Comparison of ENCODE assay signal across 9 cellular contexts in the genomic region with DNA sequence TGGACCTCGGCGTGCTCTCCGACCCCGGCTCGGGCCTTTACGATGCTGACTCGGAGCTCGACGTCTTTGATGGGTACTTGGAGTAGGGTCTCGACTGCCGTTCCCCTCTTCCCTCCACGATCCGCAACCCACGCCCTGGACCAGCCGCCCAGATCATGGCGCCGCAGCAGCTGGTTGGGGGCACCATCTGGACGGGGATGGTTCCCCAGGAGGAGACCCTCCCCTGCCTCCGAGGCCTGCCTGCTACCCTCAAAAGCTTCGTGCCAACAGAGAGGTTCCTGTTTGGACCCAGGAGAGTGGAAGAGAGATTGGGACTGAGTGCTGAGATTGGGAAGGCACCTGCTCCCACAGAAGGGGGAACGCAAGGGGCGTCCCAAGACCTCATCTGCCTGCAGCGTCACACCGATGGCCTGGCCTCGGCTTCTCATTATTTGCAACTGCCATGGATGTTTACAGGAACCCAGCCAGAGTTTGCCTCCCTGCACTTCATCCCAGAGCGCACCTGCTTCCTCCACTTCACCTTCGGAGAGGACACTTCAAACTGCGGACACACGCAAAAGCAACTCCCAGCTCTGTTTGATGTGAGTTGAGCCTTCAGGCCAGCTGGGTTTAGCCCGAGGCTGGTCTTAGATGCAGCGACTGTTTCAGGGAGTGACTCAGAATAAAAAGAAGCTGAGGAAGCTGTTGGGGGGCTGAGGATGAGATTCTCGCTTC. TPM values are rescaled to one million over a fixed set of nuclear protein-coding genes. Genes with fewer than 3 reads are reported as not detected.
DNase-seq lines count a peak whose midpoint lies in the region; TF ChIP-seq lines count a peak whose summit lies in the region.
"Not testable (repeated sequence)": the region's sequence is repeated elsewhere in the genome, so short reads cannot be mapped to it uniquely, and the experiment has no call there.
"Had no signal": no experiment of that assay in that cellular context is flagged by ENCODE, and none has a peak within 500 bp of the region (broad histone marks: within the 10 kb centered on the region; RNA-seq: fewer than 3 reads in every experiment).

No MANE protein-coding gene starts in this region.

- TF ChIP-seq CTCF in Loucy (conservative IDR thresholded peaks at IDR 0.05; ENCODE audit: low read length) (peak; percentile 39), fibroblast of villous mesenchyme (IDR thresholded peaks at IDR 0.05; ENCODE audit: insufficient read depth, low read depth, low read length) (peak; percentile 32)

- not testable (repeated sequence) for H3K9me2 ChIP-seq in Loucy (replicated peaks; ENCODE audit: low read depth, low read length)

- H3K27me3 ChIP-seq in Loucy (ENCODE audit: insufficient read depth, low read length, poor library complexity, severe bottlenecking): not testable (repeated sequence)

- peak in 8 of 14 donors; percentile 1 to 46 (median 12) for DNase-seq in C1 segment of cervical spinal cord (lab: John Stamatoyannopoulos, UW)
- DNase-seq in NCI-H524 (lab: John Stamatoyannopoulos, UW): peak; percentile 63 to 89
- peak; percentile 13 for DNase-seq in activated CD4-positive, alpha-beta T cell treated with anti-CD3 and anti-CD28 coated beads for 48 hours
- DNase-seq in fibroblast of villous mesenchyme (ENCODE audit: low read depth): peak; percentile 10
- peak; percentile 4 for DNase-seq in left kidney (ENCODE audit: low read depth, low spot score)
- peak; percentile 19 to 20 for DNase-seq in stimulated activated CD4-positive, alpha-beta T cell treated with anti-CD3 and anti-CD28 coated beads, Interleukin-2, amount 100 ng/mL, for 24 hours

- H3K36me3 ChIP-seq in Loucy (ENCODE audit: insufficient read depth, low read length): not testable (repeated sequence)

- peak overlapping the region; percentile 78 for H3K4me3 Mint-ChIP-seq in activated naive CD4-positive, alpha-beta T cell treated with anti-CD3 and anti-CD28 coated beads, Interleukin-2, amount 50 U/mL, for 24 hours

- not testable (repeated sequence) for H3K27me3 Mint-ChIP-seq in activated naive CD4-positive, alpha-beta T cell treated with anti-CD3 and anti-CD28 coated beads, Interleukin-2, amount 50 U/mL, for 24 hours

- peaks cover 21% of the 10 kb centered on the region; the same call in 1 of the 2 replicates for H3K79me2 ChIP-seq in Loucy (ENCODE audit: insufficient read depth, low read length)

- peak overlapping the region; percentile 59; the same call in 1 of the 2 replicates for H2AFZ ChIP-seq in Loucy (ENCODE audit: low read length)

- H3F3A ChIP-seq in Loucy (ENCODE audit: low read depth): not testable (repeated sequence)

- not testable (repeated sequence) for H3K36me3 Mint-ChIP-seq in activated naive CD4-positive, alpha-beta T cell treated with anti-CD3 and anti-CD28 coated beads, Interleukin-2, amount 50 U/mL, for 24 hours

- not testable (repeated sequence) for H4K20me1 ChIP-seq in Loucy (ENCODE audit: insufficient read depth, low read length, poor library complexity, severe bottlenecking)

- H3K4me2 ChIP-seq in Loucy (ENCODE audit: low read depth, low read length, poor library complexity, severe bottlenecking): peak overlapping the region; percentile 70

- not testable (repeated sequence) for H3K27ac Mint-ChIP-seq in activated naive CD4-positive, alpha-beta T cell treated with anti-CD3 and anti-CD28 coated beads, Interleukin-2, amount 50 U/mL, for 24 hours

- H3K4me1 Mint-ChIP-seq in activated naive CD4-positive, alpha-beta T cell treated with anti-CD3 and anti-CD28 coated beads, Interleukin-2, amount 50 U/mL, for 24 hours: not testable (repeated sequence)

- not testable (repeated sequence) for H3K4me1 ChIP-seq in Loucy (ENCODE audit: insufficient read depth, low read length, poor library complexity, severe bottlenecking)

- H3K4me3 ChIP-seq in Loucy (ENCODE audit: low read length, poor library complexity, severe bottlenecking): peak overlapping the region; percentile 73
- not testable (repeated sequence) for H3K4me3 ChIP-seq in fibroblast of villous mesenchyme (ENCODE audit: low read depth, low read length)

- H3K9me3 Mint-ChIP-seq in activated naive CD4-positive, alpha-beta T cell treated with anti-CD3 and anti-CD28 coated beads, Interleukin-2, amount 50 U/mL, for 24 hours: not testable (repeated sequence)

- H3K9ac ChIP-seq in Loucy (ENCODE audit: low read depth, low read length, poor library complexity, severe bottlenecking): peak overlapping the region; percentile 47

- H3K9me3 ChIP-seq in Loucy (ENCODE audit: insufficient read depth, low read depth, low read length): not testable (repeated sequence)

RNA-seq across cellular contexts. Expression of gene GOLGA6L7, which starts 58.9 kb away (rescaled TPM):
- not detected in 2 replicates for total RNA-seq in fibroblast of villous mesenchyme
- total RNA-seq: subcutaneous adipose tissue had no signal

Comparison
In these comparisons a context has a peak if more than half of its experiments do, and no peak if none do; other contexts are left out.
1. DNase-seq: peak in every context shown above with its lines; median percentile 76 in NCI-H524; 20 in stimulated activated CD4-positive, alpha-beta T cell treated with anti-CD3 and anti-CD28 coated beads, Interleukin-2, amount 100 ng/mL, for 24 hours; 13 in activated CD4-positive, alpha-beta T cell treated with anti-CD3 and anti-CD28 coated beads for 48 hours; 12 in C1 segment of cervical spinal cord; 10 in fibroblast of villous mesenchyme; 4 in left kidney.